In the genomic region with DNA sequence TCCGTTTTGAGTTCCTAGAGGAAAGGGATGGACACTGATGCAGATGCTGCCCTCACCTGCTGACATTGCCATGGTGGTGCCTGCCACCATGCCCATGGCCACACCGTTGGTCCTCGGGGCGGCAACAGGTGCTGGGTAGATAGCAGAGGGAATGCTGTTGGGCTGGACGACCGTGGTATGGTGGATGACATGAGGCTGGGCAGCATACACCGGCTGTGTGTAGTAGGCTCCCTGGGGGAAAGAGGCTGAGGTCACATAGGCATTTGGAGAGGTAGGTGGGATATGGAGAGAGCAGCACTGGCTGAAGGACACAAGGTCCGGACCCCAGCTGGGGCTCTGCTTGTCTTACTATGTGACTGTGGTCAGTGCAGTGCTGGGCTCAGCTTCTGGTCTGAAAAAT, we compare ENCODE assay signal across 19 cellular contexts. TPM values are rescaled to one million over a fixed set of nuclear protein-coding genes. Genes with fewer than 3 reads are reported as not detected.
DNase-seq lines count a peak whose midpoint lies in the region; ATAC-seq and TF ChIP-seq lines count a peak whose summit lies in the region.
"Had no signal": no experiment of that assay in that cellular context is flagged by ENCODE, and none has a peak within 500 bp of the region (broad histone marks: within the 10 kb centered on the region; RNA-seq: fewer than 3 reads in every experiment).

No MANE protein-coding gene starts in this region.

- intact Hi-C loops in dorsolateral prefrontal cortex (cut with DNase I) (loop anchor here (5.0 to 10.0 kb wide), 3 partner anchors 115 to 248 kb away; no protein-coding TSS in a partner anchor), uterus (cut with DNase I; ENCODE audit: low total_unique reads) (no loop called here)

- peak overlapping the region; percentile 22 for H3K27ac Mint-ChIP-seq in activated naive CD8-positive, alpha-beta T cell treated with anti-CD3 and anti-CD28 coated beads for 36 hours
- H3K27ac Mint-ChIP-seq in activated naive CD8-positive, alpha-beta T cell treated with anti-CD3 and anti-CD28 coated beads, Interleukin-2, amount 50 U/mL, for 24 hours, result no peak overlapping the region
- H3K27ac Mint-ChIP-seq: CD8-positive, alpha-beta T cell; H9 had no signal

- H3K27ac ChIP-seq in dorsolateral prefrontal cortex (peak overlapping the region in 30 of 59 donors; percentile 2 to 64 (median 36)), neuronal stem cell (replicated peaks; ENCODE audit: low read length) (no peak overlapping the region), SK-N-SH (ENCODE audit: low read depth in 2 of 2, low read length in 1 of 2) (no peak overlapping the region), uterus (no peak overlapping the region)

- H4K91ac ChIP-seq in neuronal stem cell (ENCODE audit: low read depth, low read length, poor library complexity), result no peak overlapping the region

- H3K4me3 ChIP-seq in dorsolateral prefrontal cortex (no peak overlapping the region), neuronal stem cell (ENCODE audit: low read length in 2 of 2) (peak overlapping the region in 1 of 2 donors; percentile 51), SK-N-SH (ENCODE audit: low read depth in 2 of 2, low read length in 1 of 2) (no peak overlapping the region), uterus (no peak overlapping the region)

- no peaks in the 10 kb centered on the region for H3K4me1 Mint-ChIP-seq in activated naive CD8-positive, alpha-beta T cell treated with anti-CD3 and anti-CD28 coated beads for 36 hours
- H3K4me1 Mint-ChIP-seq in activated naive CD8-positive, alpha-beta T cell treated with anti-CD3 and anti-CD28 coated beads, Interleukin-2, amount 50 U/mL, for 24 hours, result no peaks in the 10 kb centered on the region

- no peaks in the 10 kb centered on the region for H3K9me3 Mint-ChIP-seq in activated naive CD8-positive, alpha-beta T cell treated with anti-CD3 and anti-CD28 coated beads for 36 hours
- H3K9me3 Mint-ChIP-seq in activated naive CD8-positive, alpha-beta T cell treated with anti-CD3 and anti-CD28 coated beads, Interleukin-2, amount 50 U/mL, for 24 hours, result no peaks in the 10 kb centered on the region
- H3K9me3 Mint-ChIP-seq: CD8-positive, alpha-beta T cell; H9 had no signal

- H3F3A ChIP-seq in SK-N-SH (replicated peaks; ENCODE audit: insufficient read depth), result peaks cover 5% of the 10 kb centered on the region

- H3K36me3 ChIP-seq in neuronal stem cell (replicated peaks in 1 of 2; ENCODE audit: control insufficient read depth in 2 of 2, insufficient read depth in 2 of 2, low read length in 2 of 2), result peaks cover 30 to 66% of the 10 kb centered on the region in 2 donors
- H3K36me3 ChIP-seq in SK-N-SH (replicated peaks in 1 of 2; ENCODE audit: control insufficient read depth in 1 of 2, insufficient read depth in 2 of 2, low read length in 1 of 2), result peaks cover 6 to 33% of the 10 kb centered on the region in 2 experiments
- H3K36me3 ChIP-seq in uterus, result no peaks in the 10 kb centered on the region

- H3K79me1 ChIP-seq in neuronal stem cell (ENCODE audit: low read depth, low read length), result no peaks in the 10 kb centered on the region

- no peak overlapping the region for H2BK15ac ChIP-seq in neuronal stem cell (ENCODE audit: low read length)

- CTCF ChIA-PET in SK-N-SH (lab: Yijun Ruan, JAX), result interaction anchor here (1.1 to 2.9 kb wide), 3 partner anchors 69 to 252 kb away, joined by 3 to 15 read pairs (median 5); no protein-coding TSS in a partner anchor

- H3K4me3 Mint-ChIP-seq in activated naive CD8-positive, alpha-beta T cell treated with anti-CD3 and anti-CD28 coated beads for 36 hours, result no peak overlapping the region
- H3K4me3 Mint-ChIP-seq in activated naive CD8-positive, alpha-beta T cell treated with anti-CD3 and anti-CD28 coated beads, Interleukin-2, amount 50 U/mL, for 24 hours, result no peak overlapping the region
- H3K4me3 Mint-ChIP-seq: CD8-positive, alpha-beta T cell; H9 had no signal

- H2AK5ac ChIP-seq in neuronal stem cell (ENCODE audit: low read depth, low read length), result no peak overlapping the region

- TF ChIP-seq CTCF in dorsolateral prefrontal cortex (IDR thresholded peaks at IDR 0.05 in 54 of 56, conservative IDR thresholded peaks at IDR 0.05 in 2 of 56; ENCODE audit: low read depth in 1 of 56, partially characterized antibody in 56 of 56), result no peak
- no peak for TF ChIP-seq CTCF in SK-N-SH (IDR thresholded peaks at IDR 0.05)
- no peak for TF ChIP-seq CTCF in uterus (IDR thresholded peaks at IDR 0.05)

- H3K9me2 ChIP-seq in SK-N-SH, result no peaks in the 10 kb centered on the region

- peak overlapping the region; percentile 21 for H3K23ac ChIP-seq in neuronal stem cell (ENCODE audit: low read depth, low read length, poor library complexity)

- H2BK5ac ChIP-seq in neuronal stem cell (ENCODE audit: low read length), result no peak overlapping the region

- H3K4me2 ChIP-seq in neuronal stem cell (ENCODE audit: insufficient read depth, low read length, poor library complexity, severe bottlenecking) (no peak overlapping the region), SK-N-SH (no peak overlapping the region)

- no peak overlapping the region for H3K4ac ChIP-seq in neuronal stem cell (ENCODE audit: low read length)

- H3K4me1 ChIP-seq in neuronal stem cell (ENCODE audit: control insufficient read depth in 2 of 2, insufficient read depth in 1 of 2, low read depth in 1 of 2, low read length in 2 of 2) (peaks cover 10 to 13% of the 10 kb centered on the region in 2 donors), SK-N-SH (ENCODE audit: control insufficient read depth in 1 of 2, insufficient read depth in 2 of 2, low read depth in 1 of 2, low read length in 1 of 2) (peaks cover 0 to 4% of the 10 kb centered on the region in 2 experiments; a peak in 1 of 4 replicates), uterus (no peaks in the 10 kb centered on the region)

- H4K8ac ChIP-seq in neuronal stem cell (ENCODE audit: low read depth, low read length), result no peak overlapping the region

- H3K79me2 ChIP-seq in SK-N-SH (ENCODE audit: insufficient read depth), result no peaks in the 10 kb centered on the region

- H3K27me3 ChIP-seq in dorsolateral prefrontal cortex, result no peaks in the 10 kb centered on the region
- H3K27me3 ChIP-seq in neuronal stem cell (ENCODE audit: control insufficient read depth in 3 of 3, insufficient read depth in 3 of 3, low read depth in 1 of 3, low read length in 3 of 3), result no peaks in the 10 kb centered on the region
- H3K27me3 ChIP-seq in SK-N-SH (ENCODE audit: insufficient read depth), result no peaks in the 10 kb centered on the region
- H3K27me3 ChIP-seq in uterus, result no peaks in the 10 kb centered on the region

- peaks cover 6% of the 10 kb centered on the region for H3K36me3 Mint-ChIP-seq in activated naive CD8-positive, alpha-beta T cell treated with anti-CD3 and anti-CD28 coated beads for 36 hours
- H3K36me3 Mint-ChIP-seq in activated naive CD8-positive, alpha-beta T cell treated with anti-CD3 and anti-CD28 coated beads, Interleukin-2, amount 50 U/mL, for 24 hours (ENCODE audit: low read depth), result no peaks in the 10 kb centered on the region

- no peak for DNase-seq in activated naive CD8-positive, alpha-beta T cell treated with anti-CD3 and anti-CD28 coated beads for 36 hours
- DNase-seq in activated naive CD8-positive, alpha-beta T cell treated with anti-CD3 and anti-CD28 coated beads, Interleukin-2, amount 50 U/mL, for 24 hours, result no peak
- DNase-seq in dorsolateral prefrontal cortex (no peak), neuronal stem cell (ENCODE audit: low spot score) (no peak), SK-N-SH (no peak), NCI-H524 (lab: John Stamatoyannopoulos, UW) (no peak), uterus (no peak)
- no peak for DNase-seq in stimulated activated CD4-positive, alpha-beta T cell treated with anti-CD3 and anti-CD28 coated beads, Interleukin-4, amount 100 ng/mL, for 24 hours
- DNase-seq: Calu3; CD8-positive, alpha-beta T cell; GF-D8; H9; KBM-7; NCI-H1105; NCI-H1694; NCI-H2081 treated with DMSO at 0.1 percent for 48 hours; NCI-H446 treated with DMSO at 0.1 percent for 48 hours; NCI-H774; Right ventricle myocardium superior had no signal

- no peak overlapping the region for H2BK120ac ChIP-seq in neuronal stem cell (ENCODE audit: low read depth, low read length)

- H3K9me3 ChIP-seq in neuronal stem cell (replicated peaks in 1 of 2; ENCODE audit: control insufficient read depth in 2 of 2, insufficient read depth in 1 of 2, low read depth in 1 of 2, low read length in 2 of 2) (no peaks in the 10 kb centered on the region), SK-N-SH (no peaks in the 10 kb centered on the region), uterus (no peaks in the 10 kb centered on the region)

- no peak for TF ChIP-seq EP300 in SK-N-SH (IDR thresholded peaks at IDR 0.05; ENCODE audit: borderline replicate concordance in 1 of 2, low read depth in 1 of 2, low read length in 1 of 2)

- H3K18ac ChIP-seq in neuronal stem cell (ENCODE audit: low read length), result peak overlapping the region; percentile 29

- H2BK12ac ChIP-seq in neuronal stem cell (ENCODE audit: low read length), result no peak overlapping the region

- TF ChIP-seq RAD21 in SK-N-SH (IDR thresholded peaks at IDR 0.05; ENCODE audit: low read length), result no peak

- H3K9ac ChIP-seq in neuronal stem cell (ENCODE audit: low read depth, low read length, poor library complexity) (no peak overlapping the region), SK-N-SH (no peak overlapping the region)

- no peak for ATAC-seq in activated naive CD8-positive, alpha-beta T cell treated with anti-CD3 and anti-CD28 coated beads, Interleukin-2, amount 50 U/mL, for 24 hours
- ATAC-seq: CD8-positive, alpha-beta T cell had no signal

- no peak overlapping the region for H3K14ac ChIP-seq in neuronal stem cell (ENCODE audit: low read length)

- POLR2A ChIA-PET in SK-N-SH (lab: Yijun Ruan, JAX), result no interaction called here

- no CpG with 5 or more reads among the region's 8 CpGs for WGBS in neuronal stem cell (ENCODE audit: extremely low coverage in 2 of 2, insufficient read length in 2 of 2, insufficient replicate concordance in 1 of 2), 2 donors
- WGBS in SK-N-SH (ENCODE audit: low lambda C conversion rate), result 98% methylated on average over 8 of the region's 8 CpGs

- H4K20me1 ChIP-seq in SK-N-SH (ENCODE audit: insufficient read depth), result no peaks in the 10 kb centered on the region

- TF ChIP-seq POLR2A in uterus (IDR thresholded peaks at IDR 0.05), result no peak

- H2AFZ ChIP-seq in neuronal stem cell (ENCODE audit: low read length), result no peak overlapping the region
- H2AFZ ChIP-seq in SK-N-SH (ENCODE audit: low read depth), result no peak overlapping the region

- H3K27me3 Mint-ChIP-seq in activated naive CD8-positive, alpha-beta T cell treated with anti-CD3 and anti-CD28 coated beads for 36 hours, result no peaks in the 10 kb centered on the region
- no peaks in the 10 kb centered on the region for H3K27me3 Mint-ChIP-seq in activated naive CD8-positive, alpha-beta T cell treated with anti-CD3 and anti-CD28 coated beads, Interleukin-2, amount 50 U/mL, for 24 hours

RNA-seq across cellular contexts. Expression of a gene that starts 33.2 kb away (rescaled TPM):
- 10 to 100 TPM; 23.2 to 24.2 TPM for total RNA-seq in activated naive CD8-positive, alpha-beta T cell treated with anti-CD3 and anti-CD28 coated beads for 36 hours
- total RNA-seq in dorsolateral prefrontal cortex (10 to 100 TPM in 110 of 120 experiments, 1 to 10 TPM in 10; 8.6 to 36.1 (median 12.8) TPM), uterus (1 to 10 TPM in 2 of 4 donors, under 1 TPM in 1, not detected in 1; 0.29 to 5.8 (median 3.3) TPM)
- polyA plus RNA-seq in neuronal stem cell (2013, experiment 1 of 2), result 6.6 TPM
- 6.9 TPM for polyA plus RNA-seq in neuronal stem cell (2013, experiment 2 of 2)
- polyA plus RNA-seq in SK-N-SH (2012; rRNA removed), result 4.3 and 5.5 TPM in 2 replicates
- 1.9 and 2.5 TPM in 2 replicates for polyA plus RNA-seq in SK-N-SH (2012; cell fraction: cytosol; rRNA removed)
- 12.2 and 12.5 TPM in 2 replicates for polyA plus RNA-seq in SK-N-SH (2012; cell fraction: nucleus; rRNA removed)

Comparison
In these comparisons a context has a peak if more than half of its experiments do, and no peak if none do; other contexts are left out.
1. H3K27ac ChIP-seq: peak in dorsolateral prefrontal cortex (30 of 59); none in neuronal stem cell (single experiment), SK-N-SH (0 of 2) and uterus (0 of 2).